Comparison of ENCODE assay signal across 22 cellular contexts in the genomic region with DNA sequence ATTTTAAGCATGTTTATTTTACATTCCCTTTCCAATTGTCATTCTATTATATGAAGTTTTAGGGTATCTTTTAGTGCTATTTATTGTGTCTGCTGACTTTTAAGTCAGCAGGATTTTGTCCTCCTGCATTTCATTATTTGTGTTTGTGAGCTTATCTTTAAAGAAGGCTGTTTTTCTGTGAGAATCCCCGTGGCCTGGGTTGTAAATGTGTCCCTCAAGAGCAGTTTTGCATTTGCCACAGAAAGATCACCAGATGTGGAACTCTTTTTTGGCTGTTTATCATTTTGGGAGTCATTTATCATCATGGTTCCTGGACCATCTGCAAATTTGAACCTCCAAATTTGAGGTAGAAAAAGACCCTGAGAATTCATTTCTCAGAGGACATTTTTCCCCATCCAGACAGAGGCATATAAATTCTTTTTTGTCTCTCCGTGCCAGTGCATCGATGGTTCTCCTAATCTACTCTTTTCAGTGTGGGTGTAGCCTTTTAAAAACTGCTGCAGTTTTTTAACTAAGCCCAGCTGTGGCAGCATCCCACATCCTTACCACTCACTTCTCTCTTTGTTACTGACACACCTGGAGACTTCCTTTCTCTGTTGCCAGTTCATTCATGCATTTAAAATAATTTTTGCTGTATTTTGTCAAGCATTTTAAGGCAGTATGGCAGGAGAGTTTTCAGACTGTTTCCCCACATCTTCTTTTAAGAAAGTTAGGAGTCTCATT.
"Had no signal": no experiment of that assay in that cellular context is flagged by ENCODE, and none has a peak within 500 bp of the region (broad histone marks: within the 10 kb centered on the region; RNA-seq: fewer than 3 reads in every experiment).

No MANE protein-coding gene starts in this region.

- DNase-seq: activated CD4-positive, alpha-beta T cell treated with anti-CD3 and anti-CD28 coated beads, Interleukin-2, amount 10 ng/mL, durations not matched to agents 24 days and 14 days; activated CD4-positive, CD25-positive, alpha-beta regulatory T cell; activated CD8-positive, alpha-beta T cell treated with anti-CD3 and anti-CD28 coated beads for 36 hours; activated effector memory CD4-positive, alpha-beta T cell treated with Interleukin-2 at 50 U/mL for 16 hours; activated naive CD4-positive, alpha-beta T cell treated with anti-CD3 and anti-CD28 coated beads, Interleukin-2, amount 50 U/mL, for 16 hours; activated T-cell treated with anti-CD3 and anti-CD28 coated beads, Interleukin-2, amount 50 U/mL, for 24 hours; colonic mucosa; heart left ventricle; left lung; midbrain; stimulated activated CD4-positive, alpha-beta T cell treated with anti-CD3 and anti-CD28 coated beads, Interleukin-12 subunit alpha, Interleukin-12 subunit beta, amount 100 ng/mL, for 4 hours; stimulated activated CD4-positive, alpha-beta T cell treated with anti-CD3 and anti-CD28 coated beads, Interleukin-1b, Interleukin-23, amount 100 ng/mL, for 48 hours; stimulated activated CD8-positive, alpha-beta memory T cell treated with anti-CD3 and anti-CD28 coated beads, Interleukin-4, amount 100 ng/mL, for 48 hours; stimulated activated naive CD8-positive, alpha-beta T cell treated with anti-CD3 and anti-CD28 coated beads, Interleukin-15, Interleukin-2, amounts not matched to agents 100 U/mL and 50 U/mL, for 24 hours; transverse colon had no signal

- FAIRE-seq: endometrium had no signal

- H3K36me3 ChIP-seq: ascending aorta, colonic mucosa, gastroesophageal sphincter, heart left ventricle, left lung, right atrium auricular region, suprapubic skin, transverse colon, vagina had no signal

- H3K9me3 ChIP-seq: colonic mucosa, suprapubic skin, vagina had no signal

- H3K27me3 Mint-ChIP-seq: activated CD4-positive, alpha-beta T cell treated with anti-CD3 and anti-CD28 coated beads, Interleukin-2, amount 10 ng/mL, durations not matched to agents 24 days and 14 days; activated CD8-positive, alpha-beta T cell treated with anti-CD3 and anti-CD28 coated beads for 36 hours; activated T-cell treated with anti-CD3 and anti-CD28 coated beads, Interleukin-2, amount 50 U/mL, for 24 hours; central memory CD8-positive, alpha-beta T cell had no signal

- H3K27ac Mint-ChIP-seq: activated CD4-positive, alpha-beta T cell treated with anti-CD3 and anti-CD28 coated beads, Interleukin-2, amount 10 ng/mL, durations not matched to agents 24 days and 14 days; activated CD8-positive, alpha-beta T cell treated with anti-CD3 and anti-CD28 coated beads for 36 hours; activated T-cell treated with anti-CD3 and anti-CD28 coated beads, Interleukin-2, amount 50 U/mL, for 24 hours had no signal

- H3K27me3 ChIP-seq: ascending aorta, colonic mucosa, gastroesophageal sphincter, heart left ventricle, left lung, right atrium auricular region, suprapubic skin, transverse colon, vagina had no signal

- H3K4me3 ChIP-seq: ascending aorta, colonic mucosa, gastroesophageal sphincter, heart left ventricle, left lung, right atrium auricular region, suprapubic skin, transverse colon, vagina had no signal

- ATAC-seq: gastroesophageal sphincter; heart left ventricle; left lung; stimulated activated naive CD8-positive, alpha-beta T cell treated with anti-CD3 and anti-CD28 coated beads, Interleukin-15, Interleukin-2, amounts not matched to agents 100 U/mL and 50 U/mL, for 24 hours had no signal

- H3K27ac ChIP-seq: ascending aorta, colonic mucosa, gastroesophageal sphincter, heart left ventricle, left lung, right atrium auricular region, suprapubic skin, transverse colon, vagina had no signal

- H3K4me3 Mint-ChIP-seq: activated CD4-positive, alpha-beta T cell treated with anti-CD3 and anti-CD28 coated beads, Interleukin-2, amount 10 ng/mL, durations not matched to agents 24 days and 14 days; activated CD8-positive, alpha-beta T cell treated with anti-CD3 and anti-CD28 coated beads for 36 hours; activated T-cell treated with anti-CD3 and anti-CD28 coated beads, Interleukin-2, amount 50 U/mL, for 24 hours; central memory CD8-positive, alpha-beta T cell had no signal

- H3K4me1 ChIP-seq: colonic mucosa, gastroesophageal sphincter, left lung, right atrium auricular region, transverse colon, vagina had no signal
